In genomic region chr11:46976182-46976854, GRCh38 we compare ENCODE assay signal across 20 cellular contexts. TPM values are rescaled to one million over a fixed set of nuclear protein-coding genes. Genes with fewer than 3 reads are reported as not detected.
A peak's percentile ranks its signal among the peaks of the same experiment; 100 is the strongest.
DNase-seq lines count a peak whose midpoint lies in the region; ATAC-seq, FAIRE-seq and TF ChIP-seq lines count a peak whose summit lies in the region.
"Had no signal": no experiment of that assay in that cellular context is flagged by ENCODE, and none has a peak within 500 bp of the region (broad histone marks: within the 10 kb centered on the region; RNA-seq: fewer than 3 reads in every experiment).

No MANE protein-coding gene starts in this region.

- no peak overlapping the region for H2AFZ ChIP-seq in GM12878 (ENCODE audit: control insufficient read depth, low read depth, low read length)
- no peak overlapping the region for H2AFZ ChIP-seq in neural progenitor cell (replicated peaks)

- no peak for TF ChIP-seq POLR2A in GM12878 (IDR thresholded peaks at IDR 0.05; ENCODE audit: low read depth, low read length)

- H3K27ac Mint-ChIP-seq in neural progenitor cell, result peak overlapping the region; percentile 90
- H3K27ac Mint-ChIP-seq: activated CD4-positive, alpha-beta T cell treated with anti-CD3 and anti-CD28 coated beads, Interleukin-2, amount 10 ng/mL, durations not matched to agents 7 days and 5 days; activated naive CD8-positive, alpha-beta T cell treated with anti-CD3 and anti-CD28 coated beads, Interleukin-2, amount 10 ng/mL, durations not matched to agents 7 days and 5 days; T-helper 2 cell treated with Interferon-gamma antibody and Interleukin-4, amounts not matched to agents 5 μg/mL and 100 μg/mL, for 36 hours had no signal

- no peak for TF ChIP-seq CTCF in GM10248 (IDR thresholded peaks at IDR 0.05; ENCODE audit: control extremely low read depth, extremely low read depth, low read depth, missing control alignments)
- no peak for TF ChIP-seq CTCF in GM12878 (IDR thresholded peaks at IDR 0.05 in 2 of 3, conservative IDR thresholded peaks at IDR 0.05 in 1 of 3; ENCODE audit: control insufficient read depth in 2 of 3, extremely low read depth in 1 of 3, insufficient read depth in 1 of 3, low read depth in 3 of 3, low read length in 3 of 3)
- TF ChIP-seq CTCF in neural progenitor cell (IDR thresholded peaks at IDR 0.05), result no peak
- TF ChIP-seq CTCF in tibial artery (IDR thresholded peaks at IDR 0.05), result no peak

- POLR2A ChIA-PET in GM10248 (lab: Yijun Ruan, JAX) (interaction anchor here (0.6 kb wide), 1 partner anchor 26 kb away, joined by 3 read pairs; no protein-coding TSS in a partner anchor), GM12878 (lab: Charles Lee) (interaction anchor here (0.6 to 1.1 kb wide), 5 partner anchors 9 to 80 kb away, joined by 3 to 8 read pairs (median 5); no protein-coding TSS in a partner anchor)

- H3K4me3 ChIP-seq in GM12878, result no peak overlapping the region
- no peak overlapping the region for H3K4me3 ChIP-seq in neural progenitor cell
- H3K4me3 ChIP-seq in tibial artery, result no peak overlapping the region
- H3K4me3 ChIP-seq: BLaER1 treated with 17β-estradiol and CSF1 and Interleukin-3, amounts not matched to agents 10 nM and 100 nM; heart left ventricle; skin epidermis had no signal

- no peak overlapping the region for H3K4me3 Mint-ChIP-seq in neural progenitor cell
- H3K4me3 Mint-ChIP-seq: activated CD4-positive, alpha-beta T cell treated with anti-CD3 and anti-CD28 coated beads, Interleukin-2, amount 10 ng/mL, durations not matched to agents 7 days and 5 days; activated naive CD8-positive, alpha-beta T cell treated with anti-CD3 and anti-CD28 coated beads, Interleukin-2, amount 10 ng/mL, durations not matched to agents 7 days and 5 days; T-helper 2 cell treated with Interferon-gamma antibody and Interleukin-4, amounts not matched to agents 5 μg/mL and 100 μg/mL, for 36 hours had no signal

- peaks cover 64% of the 10 kb centered on the region for H3K4me1 Mint-ChIP-seq in neural progenitor cell

- H3K27me3 ChIP-seq in GM12878 (replicated peaks in 1 of 2; ENCODE audit: control insufficient read depth in 2 of 2, insufficient read depth in 2 of 2, low read length in 1 of 2) (no peaks in the 10 kb centered on the region), neural progenitor cell (no peaks in the 10 kb centered on the region), tibial artery (no peaks in the 10 kb centered on the region)
- H3K27me3 ChIP-seq: BLaER1 treated with 17β-estradiol and CSF1 and Interleukin-3, amounts not matched to agents 10 nM and 100 nM; heart left ventricle had no signal

- no peaks in the 10 kb centered on the region for H4K20me1 ChIP-seq in GM12878 (ENCODE audit: control insufficient read depth, insufficient read depth)
- H4K20me1 ChIP-seq in neural progenitor cell (ENCODE audit: low read depth), result peaks cover 10% of the 10 kb centered on the region
- H4K20me1 ChIP-seq: BLaER1 treated with 17β-estradiol and CSF1 and Interleukin-3, amounts not matched to agents 10 nM and 100 nM had no signal

- FAIRE-seq in GM12878 (lab: Jason Lieb, UNC), result no peak

- intact Hi-C loops in GM12878 (cut with micrococcal nuclease; ENCODE audit: unreplicated experiment), result no loop called here
- intact Hi-C loops in tibial artery (cut with DNase I; ENCODE audit: low total_unique reads), result no loop called here

- H3K9ac ChIP-seq in GM12878 (ENCODE audit: control insufficient read depth, insufficient read depth, low read length) (no peak overlapping the region), neural progenitor cell (no peak overlapping the region)
- H3K9ac ChIP-seq: BLaER1 treated with 17β-estradiol and CSF1 and Interleukin-3, amounts not matched to agents 10 nM and 100 nM had no signal

- H3K4me2 ChIP-seq in GM12878 (ENCODE audit: control insufficient read depth, insufficient read depth) (0 out of 2 replicates have a peak overlapping the region, but pooled peaks have one; percentile 5), neural progenitor cell (peak overlapping the region; percentile 78)
- H3K4me2 ChIP-seq: BLaER1 treated with 17β-estradiol and CSF1 and Interleukin-3, amounts not matched to agents 10 nM and 100 nM had no signal

- TF ChIP-seq EP300 in GM12878 (IDR thresholded peaks at IDR 0.05; ENCODE audit: borderline replicate concordance in 1 of 2, control insufficient read depth in 1 of 2, low read depth in 2 of 2, low read length in 2 of 2), result peak; percentile 28 to 64; a peak in 1 of 4 replicates

- H3F3A ChIP-seq in neural progenitor cell (ENCODE audit: low read depth), result peaks cover 34% of the 10 kb centered on the region

- H3K4me1 ChIP-seq in GM12878 (ENCODE audit: control insufficient read depth, insufficient read depth, low read length), result no peaks in the 10 kb centered on the region
- peaks cover 60% of the 10 kb centered on the region for H3K4me1 ChIP-seq in neural progenitor cell
- no peaks in the 10 kb centered on the region for H3K4me1 ChIP-seq in tibial artery

- BruUV-seq in GM12878 (replicated peaks; lab: Mats Ljungman, UMichigan), result no TSS peak

- H3K9me3 ChIP-seq in GM12878 (replicated peaks; ENCODE audit: control insufficient read depth, insufficient read depth, low read length) (no peaks in the 10 kb centered on the region), neural progenitor cell (ENCODE audit: low read depth) (no peaks in the 10 kb centered on the region), tibial artery (no peaks in the 10 kb centered on the region)
- H3K9me3 ChIP-seq: BLaER1 treated with 17β-estradiol and CSF1 and Interleukin-3, amounts not matched to agents 10 nM and 100 nM; Caco-2; heart left ventricle had no signal

- no peaks in the 10 kb centered on the region for H3K79me2 ChIP-seq in GM12878 (ENCODE audit: control insufficient read depth, insufficient read depth, low read length)
- H3K79me2 ChIP-seq in neural progenitor cell (ENCODE audit: low read depth), result peaks cover 14% of the 10 kb centered on the region

- no peaks in the 10 kb centered on the region for H3K9me3 Mint-ChIP-seq in neural progenitor cell
- H3K9me3 Mint-ChIP-seq: activated CD4-positive, alpha-beta T cell treated with anti-CD3 and anti-CD28 coated beads, Interleukin-2, amount 10 ng/mL, durations not matched to agents 7 days and 5 days; activated naive CD8-positive, alpha-beta T cell treated with anti-CD3 and anti-CD28 coated beads, Interleukin-2, amount 10 ng/mL, durations not matched to agents 7 days and 5 days; T-helper 2 cell treated with Interferon-gamma antibody and Interleukin-4, amounts not matched to agents 5 μg/mL and 100 μg/mL, for 36 hours had no signal

- no peak for TF ChIP-seq RAD21 in GM12878 (IDR thresholded peaks at IDR 0.05; ENCODE audit: insufficient read depth, low read depth, low read length)

- H3K36me3 ChIP-seq in GM12878 (ENCODE audit: control insufficient read depth in 2 of 2, insufficient read depth in 2 of 2, low read length in 1 of 2) (no peaks in the 10 kb centered on the region), neural progenitor cell (no peaks in the 10 kb centered on the region), tibial artery (no peaks in the 10 kb centered on the region)
- H3K36me3 ChIP-seq: heart left ventricle had no signal

- WGBS in GM12878 (ENCODE audit: insufficient coverage, insufficient replicate concordance, low lambda C conversion rate, missing lambda C conversion rate), result 45% methylated on average over 5 of the region's 5 CpGs

- peak; percentile 40 for ATAC-seq in GM18511 (IDR thresholded peaks at IDR 0.05; ENCODE audit: unreplicated experiment)
- peak; percentile 77 for ATAC-seq in GM12878
- ATAC-seq in GM18873 (IDR thresholded peaks at IDR 0.05; ENCODE audit: low FRiP score, unreplicated experiment), result no peak
- ATAC-seq in GM21576 (IDR thresholded peaks at IDR 0.05; ENCODE audit: unreplicated experiment), result no peak
- ATAC-seq in GM19397 (IDR thresholded peaks at IDR 0.05; ENCODE audit: unreplicated experiment), result no peak
- ATAC-seq: left colon had no signal

- in situ Hi-C loops in GM12878 (cut with MboI), result no loop called here

- H3K36me3 Mint-ChIP-seq in neural progenitor cell, result peaks cover 10% of the 10 kb centered on the region
- H3K36me3 Mint-ChIP-seq: activated naive CD8-positive, alpha-beta T cell treated with anti-CD3 and anti-CD28 coated beads, Interleukin-2, amount 10 ng/mL, durations not matched to agents 7 days and 5 days had no signal

- RAD21 ChIA-PET in GM12878 (lab: Charles Lee; ENCODE audit: unreplicated experiment), result interaction anchor here (0.6 to 1.5 kb wide), 5 partner anchors 10 to 84 kb away, joined by 3 to 6 read pairs (median 4); no protein-coding TSS in a partner anchor

- DNase-seq in GM10248 (ENCODE audit: extremely low spot score), result peak; percentile 19
- DNase-seq in GM12878 (ENCODE audit: low read depth, low spot score), result peak; percentile 25
- no peak for DNase-seq in neural progenitor cell (ENCODE audit: low spot score)
- DNase-seq in tibial artery, result no peak
- DNase-seq: activated CD4-positive, alpha-beta T cell treated with anti-CD3 and anti-CD28 coated beads, Interleukin-2, amount 10 ng/mL, durations not matched to agents 7 days and 5 days; activated effector memory CD4-positive, alpha-beta T cell treated with Interleukin-2 at 50 U/mL for 16 hours; activated naive CD8-positive, alpha-beta T cell treated with anti-CD3 and anti-CD28 coated beads, Interleukin-2, amount 10 ng/mL, durations not matched to agents 7 days and 5 days; Caco-2; DMS79 treated with DMSO at 0.1 percent for 48 hours; heart left ventricle; left colon; NCI-H2081 treated with DMSO at 0.1 percent for 48 hours; stimulated activated CD4-positive, alpha-beta T cell treated with anti-CD3 and anti-CD28 coated beads, Interleukin-2, amount 100 ng/mL, for 24 hours had no signal

- SMC1A ChIA-PET in GM12878 (lab: Charles Lee; ENCODE audit: uncharacterized antibody, unreplicated experiment), result interaction anchor here (0.7 to 2.5 kb wide), 11 partner anchors 10 to 105 kb away, joined by 3 to 8 read pairs (median 3); no protein-coding TSS in a partner anchor

- CTCF ChIA-PET in GM10248 (lab: Yijun Ruan, JAX), result interaction anchor here (1.0 to 2.6 kb wide), 6 partner anchors 8 to 177 kb away, joined by 3 to 9 read pairs (median 4); no protein-coding TSS in a partner anchor
- CTCF ChIA-PET in GM12878 (lab: Yijun Ruan, JAX), result interaction anchor here (1.2 kb wide), 1 partner anchor 27 kb away, joined by 5 read pairs; no protein-coding TSS in a partner anchor

- H3K27me3 Mint-ChIP-seq in neural progenitor cell (ENCODE audit: insufficient read depth, low read depth), result no peaks in the 10 kb centered on the region
- H3K27me3 Mint-ChIP-seq: activated CD4-positive, alpha-beta T cell treated with anti-CD3 and anti-CD28 coated beads, Interleukin-2, amount 10 ng/mL, durations not matched to agents 7 days and 5 days; activated naive CD8-positive, alpha-beta T cell treated with anti-CD3 and anti-CD28 coated beads, Interleukin-2, amount 10 ng/mL, durations not matched to agents 7 days and 5 days had no signal

- H3K27ac ChIP-seq in GM12878 (ENCODE audit: control insufficient read depth, insufficient read depth) (no peak overlapping the region), neural progenitor cell (peak overlapping the region; percentile 93), tibial artery (no peak overlapping the region)
- H3K27ac ChIP-seq: BLaER1 treated with 17β-estradiol and CSF1 and Interleukin-3, amounts not matched to agents 10 nM and 100 nM; heart left ventricle had no signal

RNA-seq across cellular contexts. Expression of gene CSTPP1, which starts 39.8 kb away (rescaled TPM):
- 65.5 and 70.7 TPM in 2 replicates for total RNA-seq in GM12878 (2013; cell fraction: nucleolus; rRNA removed)
- total RNA-seq in GM12878 (2014; rRNA removed) (16.0 and 19.6 TPM in 2 replicates), GM12878 (2014; rRNA removed; fragmentation: Illumina TruSeq; extraction: Trizol) (12.3 and 13.9 TPM in 2 replicates), GM12878 (2021) (15.0 and 16.5 TPM in 2 replicates), neural progenitor cell (ENCODE audit: low replicate concordance) (32.7 and 51.7 TPM in 2 replicates)
- polyA plus RNA-seq in GM12878 (2011; ENCODE audit: low read depth), result 12.4 TPM
- polyA plus RNA-seq in GM12878 (2011; rRNA removed) (12.0 and 15.6 TPM in 2 replicates), GM12878 (2014; fragmentation: Illumina TruSeq; extraction: Trizol) (13.5 and 18.5 TPM in 2 replicates), GM12878 (2014; fragmentation: Nextera tagmentation; extraction: Ambion mirVana) (1 to 10 TPM; 7.1 to 9.7 TPM), GM12878 (2014; rRNA removed) (18.0 and 19.7 TPM in 2 replicates), GM12878 (2016; fragmentation: Nextera tagmentation; extraction: Ambion mirVana) (10 to 100 TPM; 22.4 to 23.4 TPM)
- polyA plus RNA-seq in GM12878 (2011; cell fraction: cytosol; rRNA removed), result 26.5 and 26.6 TPM in 2 replicates
- polyA plus RNA-seq in GM12878 (2011; cell fraction: nucleus; rRNA removed), result 24.0 and 24.4 TPM in 2 replicates
- 19.7 and 20.9 TPM in 2 replicates for polyA plus RNA-seq in GM12878 (2012)
- polyA minus RNA-seq in GM12878 (2011; rRNA and poly(A)+ RNA removed), result 22.5 and 31.7 TPM in 2 replicates
- 9.5 TPM in 2 replicates for polyA minus RNA-seq in GM12878 (2011; cell fraction: cytosol; rRNA and poly(A)+ RNA removed)
- 17.7 and 28.9 TPM in 2 replicates for polyA minus RNA-seq in GM12878 (2011; cell fraction: nucleus; rRNA and poly(A)+ RNA removed)

RNA-seq across cellular contexts. Expression of gene LRP4, which starts 58.0 kb away (rescaled TPM):
- total RNA-seq in GM12878 (2013; cell fraction: nucleolus; rRNA removed), result 0.06 TPM in 1 of 2 replicates, not detected in the other
- total RNA-seq in GM12878 (2014; rRNA removed) (under 0.01 TPM in 1 of 2 replicates, not detected in the other), GM12878 (2014; rRNA removed; fragmentation: Illumina TruSeq; extraction: Trizol) (0.04 and 0.05 TPM in 2 replicates), GM12878 (2021) (0.21 TPM in 1 of 2 replicates, not detected in the other), neural progenitor cell (ENCODE audit: low replicate concordance) (9.2 and 12.0 TPM in 2 replicates)
- polyA plus RNA-seq in GM12878 (2011; ENCODE audit: low read depth), result 0.22 TPM
- polyA plus RNA-seq in GM12878 (2011; rRNA removed) (not detected in 2 replicates), GM12878 (2014; fragmentation: Illumina TruSeq; extraction: Trizol) (0.06 TPM in 1 of 2 replicates, not detected in the other), GM12878 (2014; fragmentation: Nextera tagmentation; extraction: Ambion mirVana) (not detected), GM12878 (2014; rRNA removed) (0.01 and 0.03 TPM in 2 replicates), GM12878 (2016; fragmentation: Nextera tagmentation; extraction: Ambion mirVana) (not detected)
- under 0.01 TPM in 1 of 2 replicates, not detected in the other for polyA plus RNA-seq in GM12878 (2011; cell fraction: cytosol; rRNA removed)
- polyA plus RNA-seq in GM12878 (2011; cell fraction: nucleus; rRNA removed), result 0.01 and 0.10 TPM in 2 replicates
- polyA plus RNA-seq in GM12878 (2012), result 0.21 and 0.30 TPM in 2 replicates
- polyA minus RNA-seq in GM12878 (2011; rRNA and poly(A)+ RNA removed), result 0.05 TPM in 1 of 2 replicates, not detected in the other
- not detected in 2 replicates for polyA minus RNA-seq in GM12878 (2011; cell fraction: cytosol; rRNA and poly(A)+ RNA removed)
- not detected in 2 replicates for polyA minus RNA-seq in GM12878 (2011; cell fraction: nucleus; rRNA and poly(A)+ RNA removed)

Comparison
In these comparisons a context has a peak if more than half of its experiments do, and no peak if none do; other contexts are left out.
1. DNase-seq: peak in GM10248 (single experiment) and GM12878 (single experiment); none in neural progenitor cell (single experiment) and tibial artery (0 of 2).
2. ATAC-seq: peak in GM18511 (single experiment) and GM12878 (single experiment); none in GM18873 (single experiment), GM21576 (single experiment) and GM19397 (single experiment).